22 cellular contexts compared by ENCODE assay signal in genomic region chr7:92042056-92042737, GRCh38.
DNase-seq lines count a peak whose midpoint lies in the region; FAIRE-seq and TF ChIP-seq lines count a peak whose summit lies in the region.
"Had no signal": no experiment of that assay in that cellular context is flagged by ENCODE, and none has a peak within 500 bp of the region (broad histone marks: within the 10 kb centered on the region; RNA-seq: fewer than 3 reads in every experiment).

No MANE protein-coding gene starts in this region.

- H2BK12ac ChIP-seq in mesenchymal stem cell (ENCODE audit: low read length in 2 of 2): no peak overlapping the region

- no peak overlapping the region for H3K18ac ChIP-seq in mesenchymal stem cell (ENCODE audit: low read depth in 1 of 2, low read length in 2 of 2)

- no peak overlapping the region for H2AFZ ChIP-seq in mesenchymal stem cell (ENCODE audit: low read depth, low read length)

- H2AK5ac ChIP-seq in mesenchymal stem cell (ENCODE audit: low read length, severe bottlenecking): no peak overlapping the region

- H3K23ac ChIP-seq in mesenchymal stem cell (ENCODE audit: low read length in 2 of 2): no peak overlapping the region

- peaks cover 2% of the 10 kb centered on the region for H3K79me1 ChIP-seq in mesenchymal stem cell (replicated peaks; ENCODE audit: low read length, poor library complexity, severe bottlenecking)

- DNase-seq in GM18507 (ENCODE audit: extremely low spot score, insufficient read length, low read depth): no peak
- no peak for DNase-seq in mesenchymal stem cell
- DNase-seq in type B pancreatic cell (ENCODE audit: extremely low spot score, unreplicated experiment): no peak
- DNase-seq in activated CD4-positive, alpha-beta T cell treated with anti-CD3 and anti-CD28 coated beads for 1 hour: no peak
- DNase-seq in activated naive CD4-positive, alpha-beta T cell treated with anti-CD3 and anti-CD28 coated beads for 36 hours: no peak
- DNase-seq in activated naive CD4-positive, alpha-beta T cell treated with Interleukin-2 at 50 U/mL for 16 hours: no peak
- DNase-seq: activated CD8-positive, alpha-beta T cell treated with anti-CD3 and anti-CD28 coated beads for 36 hours; activated naive CD4-positive, alpha-beta T cell treated with anti-CD3 and anti-CD28 coated beads, Interleukin-2, amount 50 U/mL, for 16 hours; activated T-cell treated with anti-CD3 and anti-CD28 coated beads, Interleukin-2, amount 50 U/mL, for 1 hour; H7; NCI-H1105 treated with DMSO at 0.1 percent for 48 hours; NCI-H524 treated with DMSO at 0.1 percent for 48 hours; stimulated activated naive B cell treated with anti-CD40 and anti-IgM and Interleukin-4, amounts not matched to agents 10 μg/mL and 1 μg/mL and 100 μg/mL, for 72 hours; T-helper 2 cell had no signal

- H4K91ac ChIP-seq in mesenchymal stem cell (ENCODE audit: low read length): no peak overlapping the region

- H3K9me3 Mint-ChIP-seq in brain: no peaks in the 10 kb centered on the region
- H3K9me3 Mint-ChIP-seq in type B pancreatic cell: no peaks in the 10 kb centered on the region
- no peaks in the 10 kb centered on the region for H3K9me3 Mint-ChIP-seq in activated naive CD4-positive, alpha-beta T cell treated with anti-CD3 and anti-CD28 coated beads for 36 hours
- H3K9me3 Mint-ChIP-seq: activated CD8-positive, alpha-beta T cell treated with anti-CD3 and anti-CD28 coated beads for 36 hours; stimulated activated naive B cell treated with anti-CD40 and anti-IgM and Interleukin-4, amounts not matched to agents 10 μg/mL and 1 μg/mL and 100 μg/mL, for 72 hours; WTC11 had no signal

- no peak overlapping the region for H2BK120ac ChIP-seq in mesenchymal stem cell (ENCODE audit: low read depth, low read length)

- H3K4me1 ChIP-seq in mesenchymal stem cell (ENCODE audit: control insufficient read depth, insufficient read depth, low read depth, low read length): no peaks in the 10 kb centered on the region
- H3K4me1 ChIP-seq: SJSA1 had no signal

- H2BK15ac ChIP-seq in mesenchymal stem cell (ENCODE audit: low read depth, poor library complexity, severe bottlenecking): no peak overlapping the region

- H3K27me3 Mint-ChIP-seq in brain (no peaks in the 10 kb centered on the region), type B pancreatic cell (no peaks in the 10 kb centered on the region)
- no peaks in the 10 kb centered on the region for H3K27me3 Mint-ChIP-seq in activated naive CD4-positive, alpha-beta T cell treated with anti-CD3 and anti-CD28 coated beads for 36 hours (ENCODE audit: low read depth)
- H3K27me3 Mint-ChIP-seq: activated CD8-positive, alpha-beta T cell treated with anti-CD3 and anti-CD28 coated beads for 36 hours; B cell; stimulated activated naive B cell treated with anti-CD40 and anti-IgM and Interleukin-4, amounts not matched to agents 10 μg/mL and 1 μg/mL and 100 μg/mL, for 72 hours had no signal

- peak overlapping the region in 3 of 5 experiments; percentile 9 to 76 (median 48) for H3K27ac Mint-ChIP-seq in brain
- H3K27ac Mint-ChIP-seq in type B pancreatic cell: peak overlapping the region; percentile 59
- no peak overlapping the region for H3K27ac Mint-ChIP-seq in activated naive CD4-positive, alpha-beta T cell treated with anti-CD3 and anti-CD28 coated beads for 36 hours
- H3K27ac Mint-ChIP-seq: activated CD8-positive, alpha-beta T cell treated with anti-CD3 and anti-CD28 coated beads for 36 hours; B cell; stimulated activated naive B cell treated with anti-CD40 and anti-IgM and Interleukin-4, amounts not matched to agents 10 μg/mL and 1 μg/mL and 100 μg/mL, for 72 hours; WTC11 had no signal

- CTCF ChIA-PET in activated naive CD4-positive, alpha-beta T cell treated with anti-CD3 and anti-CD28 coated beads for 36 hours (lab: Charles Lee): no interaction called here

- no peaks in the 10 kb centered on the region for H3K27me3 ChIP-seq in mesenchymal stem cell (ENCODE audit: control insufficient read depth in 1 of 2, insufficient read depth in 1 of 2, low read length in 2 of 2)
- H3K27me3 ChIP-seq: SJSA1 had no signal

- H3K14ac ChIP-seq in mesenchymal stem cell (ENCODE audit: low read length in 2 of 2): no peak overlapping the region

- no peak overlapping the region for H3K4ac ChIP-seq in mesenchymal stem cell (ENCODE audit: low read depth in 1 of 2, low read length in 2 of 2)

- H3K4me1 Mint-ChIP-seq in brain (peaks cover 6% of the 10 kb centered on the region), type B pancreatic cell (ENCODE audit: unreplicated experiment) (peaks cover 7% of the 10 kb centered on the region)
- H3K4me1 Mint-ChIP-seq in activated naive CD4-positive, alpha-beta T cell treated with anti-CD3 and anti-CD28 coated beads for 36 hours (ENCODE audit: low read depth): no peaks in the 10 kb centered on the region
- H3K4me1 Mint-ChIP-seq: B cell; stimulated activated naive B cell treated with anti-CD40 and anti-IgM and Interleukin-4, amounts not matched to agents 10 μg/mL and 1 μg/mL and 100 μg/mL, for 72 hours; WTC11 had no signal

- no peaks in the 10 kb centered on the region for H3K9me3 ChIP-seq in mesenchymal stem cell (ENCODE audit: control insufficient read depth, low read length)
- H3K9me3 ChIP-seq: SJSA1 had no signal

- no peak overlapping the region for H3K4me2 ChIP-seq in mesenchymal stem cell (ENCODE audit: low read length, poor library complexity, severe bottlenecking)

- no peak for TF ChIP-seq CTCF in brain (conservative IDR thresholded peaks at IDR 0.05)
- TF ChIP-seq CTCF in type B pancreatic cell (conservative IDR thresholded peaks at IDR 0.05): no peak

- H3K36me3 ChIP-seq in mesenchymal stem cell (ENCODE audit: control insufficient read depth in 1 of 2, insufficient read depth in 2 of 2, low read depth in 1 of 2, low read length in 2 of 2): peaks cover 6 to 67% of the 10 kb centered on the region in 2 experiments

- H3K36me3 Mint-ChIP-seq in brain (peaks cover 56% of the 10 kb centered on the region), type B pancreatic cell (peaks cover 23% of the 10 kb centered on the region)
- H3K36me3 Mint-ChIP-seq in activated naive CD4-positive, alpha-beta T cell treated with anti-CD3 and anti-CD28 coated beads for 36 hours (ENCODE audit: low read depth): peaks cover 15% of the 10 kb centered on the region

- H3K4me3 ChIP-seq in mesenchymal stem cell (ENCODE audit: insufficient read depth in 1 of 2, low read depth in 1 of 2, low read length in 2 of 2): no peak overlapping the region
- H3K4me3 ChIP-seq: SJSA1 had no signal

- H3K4me3 Mint-ChIP-seq in brain (no peak overlapping the region), type B pancreatic cell (peak overlapping the region; percentile 53)
- no peak overlapping the region for H3K4me3 Mint-ChIP-seq in activated naive CD4-positive, alpha-beta T cell treated with anti-CD3 and anti-CD28 coated beads for 36 hours
- H3K4me3 Mint-ChIP-seq: activated CD8-positive, alpha-beta T cell treated with anti-CD3 and anti-CD28 coated beads for 36 hours; B cell; stimulated activated naive B cell treated with anti-CD40 and anti-IgM and Interleukin-4, amounts not matched to agents 10 μg/mL and 1 μg/mL and 100 μg/mL, for 72 hours; WTC11 had no signal

- no peak overlapping the region for H4K8ac ChIP-seq in mesenchymal stem cell (ENCODE audit: low read length)

- peak; percentile 26 for FAIRE-seq in GM18507 (lab: Jason Lieb, UNC)
- FAIRE-seq: astrocyte, GM19239, HTR-8/SVneo, keratinocyte had no signal

- 100% methylated on average over 2 of the region's 4 CpGs for WGBS in mesenchymal stem cell

- no peak overlapping the region for H3K9ac ChIP-seq in mesenchymal stem cell (ENCODE audit: low read length)

- intact Hi-C loops in activated naive CD4-positive, alpha-beta T cell treated with anti-CD3 and anti-CD28 coated beads for 36 hours (cut with micrococcal nuclease): no loop called here

- no peak overlapping the region for H3K27ac ChIP-seq in mesenchymal stem cell (ENCODE audit: low read length, poor library complexity, severe bottlenecking)
- H3K27ac ChIP-seq: SJSA1 had no signal

- peak overlapping the region; percentile 89 for H2BK5ac ChIP-seq in mesenchymal stem cell (ENCODE audit: low read depth, low read length, poor library complexity, severe bottlenecking)
